Comparison of ENCODE assay signal across 24 cellular contexts in the genomic region with DNA sequence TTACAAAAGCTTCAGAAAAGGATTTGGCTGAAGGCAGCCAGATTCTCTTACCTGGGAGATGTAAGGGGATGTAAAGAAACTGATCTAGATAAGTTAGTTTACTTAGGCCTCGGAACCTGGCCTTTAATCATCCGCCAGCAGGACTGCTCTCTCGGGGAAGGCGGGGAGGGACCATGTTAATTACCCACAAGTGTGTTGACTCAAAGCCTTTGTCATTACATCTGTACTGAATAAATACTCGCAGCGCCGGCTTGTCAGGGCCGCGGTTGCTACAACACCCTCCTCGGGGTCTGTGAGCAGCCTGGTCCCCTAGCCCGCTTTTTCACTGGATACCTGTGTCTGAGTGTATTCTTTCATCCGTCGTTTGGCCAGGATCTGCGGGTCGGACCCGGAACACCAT. TPM values are rescaled to one million over a fixed set of nuclear protein-coding genes. Genes with fewer than 3 reads are reported as not detected.
DNase-seq lines count a peak whose midpoint lies in the region; ATAC-seq and TF ChIP-seq lines count a peak whose summit lies in the region.
"Had no signal": no experiment of that assay in that cellular context is flagged by ENCODE, and none has a peak within 500 bp of the region (broad histone marks: within the 10 kb centered on the region; RNA-seq: fewer than 3 reads in every experiment).

No MANE protein-coding gene starts in this region.

- peak; percentile 42 to 55 for DNase-seq in NCI-H2081 (lab: John Stamatoyannopoulos, UW)
- DNase-seq in NCI-H2081 treated with DMSO at 0.1 percent for 48 hours (lab: John Stamatoyannopoulos, UW) = no peak
- DNase-seq in SHP77 treated with DMSO at 0.1 percent for 48 hours (lab: John Stamatoyannopoulos, UW) = peak; percentile 24
- DNase-seq in islet precursor cell = peak; percentile 56
- DNase-seq in smooth muscle cell (lab: John Stamatoyannopoulos, UW; ENCODE audit: unreplicated experiment) = no peak
- DNase-seq in body of pancreas = no peak
- DNase-seq in activated CD4-positive, CD25-positive, alpha-beta regulatory T cell treated with anti-CD3 and anti-CD28 coated beads, Interleukin-2, amount 50 U/mL, for 72 hours = no peak
- DNase-seq: activated CD4-positive, alpha-beta T cell treated with anti-CD3 and anti-CD28 coated beads, Interleukin-2, amount 50 U/mL, for 48 hours; activated CD8-positive, alpha-beta memory T cell treated with anti-CD3 and anti-CD28 coated beads, Interleukin-2, amount 50 U/mL, for 48 hours; anterior cingulate cortex; caudate nucleus; CD4-positive, CD25-positive, alpha-beta regulatory T cell; dermis blood vessel endothelial cell; IMR-90; NCI-H1105 treated with DMSO at 0.1 percent for 48 hours; NCI-H524 treated with DMSO at 0.1 percent for 48 hours; pancreas; stimulated activated naive CD8-positive, alpha-beta T cell treated with anti-CD3 and anti-CD28 coated beads, Interleukin-15, amount 100 ng/mL, for 72 hours; tibial artery had no signal

- TF ChIP-seq CTCF in smooth muscle cell (IDR thresholded peaks at IDR 0.05; ENCODE audit: borderline replicate concordance, insufficient read depth, poor library complexity, severe bottlenecking) (no peak), body of pancreas (IDR thresholded peaks at IDR 0.05) (no peak)

- H3F3A ChIP-seq in smooth muscle cell (ENCODE audit: low read depth) = no peaks in the 10 kb centered on the region

- peaks cover under 1% of the 10 kb centered on the region for H3K4me1 ChIP-seq in smooth muscle cell (ENCODE audit: low read depth)
- H3K4me1 ChIP-seq in body of pancreas = peaks cover 26% of the 10 kb centered on the region

- H3K27me3 ChIP-seq in smooth muscle cell (ENCODE audit: low read depth) (no peaks in the 10 kb centered on the region), body of pancreas (no peaks in the 10 kb centered on the region)
- H3K27me3 ChIP-seq: pancreas, tibial artery had no signal

- no peak overlapping the region for H3K9ac ChIP-seq in smooth muscle cell (ENCODE audit: low read depth)

- intact Hi-C loops in body of pancreas (cut with DNase I) = no loop called here

- H3K27ac ChIP-seq in smooth muscle cell (ENCODE audit: low read depth) = peak overlapping the region; percentile 30
- no peak overlapping the region for H3K27ac ChIP-seq in body of pancreas
- H3K27ac ChIP-seq: 22Rv1, pancreas, tibial artery had no signal

- no peak overlapping the region for H2AFZ ChIP-seq in smooth muscle cell (ENCODE audit: low read depth)

- no peak for ATAC-seq in body of pancreas
- ATAC-seq in GM21717 (IDR thresholded peaks at IDR 0.05; ENCODE audit: unreplicated experiment) = no peak
- ATAC-seq: activated naive CD4-positive, alpha-beta T cell treated with anti-CD3 and anti-CD28 coated beads, Interleukin-2, amount 50 U/mL, for 72 hours; natural killer cell treated with Interleukin-12 subunit alpha and Interleukin-12 subunit beta and Interleukin-15 and Interleukin-18, amount 100 ng/mL, for 72 hours; pancreas; sciatic nerve; stimulated activated naive CD8-positive, alpha-beta T cell treated with anti-CD3 and anti-CD28 coated beads, Interleukin-15, amount 100 ng/mL, for 72 hours had no signal

- H3K4me3 ChIP-seq in smooth muscle cell (no peak overlapping the region), body of pancreas (no peak overlapping the region)
- H3K4me3 ChIP-seq: pancreas, tibial artery had no signal

- no peaks in the 10 kb centered on the region for H3K36me3 ChIP-seq in smooth muscle cell (ENCODE audit: low read depth)
- no peaks in the 10 kb centered on the region for H3K36me3 ChIP-seq in body of pancreas (replicated peaks in 1 of 2; ENCODE audit: insufficient read depth in 1 of 2, low read depth in 2 of 2)
- H3K36me3 ChIP-seq: pancreas, tibial artery had no signal

- peaks cover 85% of the 10 kb centered on the region for H3K79me2 ChIP-seq in smooth muscle cell (ENCODE audit: low read depth)

- no peak overlapping the region for H3K4me2 ChIP-seq in smooth muscle cell

- peaks cover 22% of the 10 kb centered on the region for H4K20me1 ChIP-seq in smooth muscle cell (ENCODE audit: low read depth)

- H3K9me3 ChIP-seq in smooth muscle cell (replicated peaks; ENCODE audit: low read depth) (no peaks in the 10 kb centered on the region), body of pancreas (no peaks in the 10 kb centered on the region)
- H3K9me3 ChIP-seq: pancreas, tibial artery had no signal

- WGBS in smooth muscle cell (ENCODE audit: low lambda C conversion rate) = 91% methylated on average over 16 of the region's 16 CpGs
- 74 to 87% methylated on average over 15 to 16 of the region's 16 CpGs for WGBS in body of pancreas, 2 donors

- no peak for TF ChIP-seq POLR2A in body of pancreas (IDR thresholded peaks at IDR 0.05)

RNA-seq across cellular contexts. Expression of a gene that starts 6.7 kb away (rescaled TPM):
- 41.5 and 57.7 TPM in 2 replicates for total RNA-seq in smooth muscle cell
- 42.9 and 48.9 TPM in 2 replicates for polyA plus RNA-seq in smooth muscle cell
- total RNA-seq in body of pancreas = 10 to 100 TPM; 64.6 to 70.0 TPM

Comparison
In these comparisons a context has a peak if more than half of its experiments do, and no peak if none do; other contexts are left out.
1. DNase-seq: peak in NCI-H2081 (2 of 2), SHP77 treated with DMSO at 0.1 percent for 48 hours (single experiment) and islet precursor cell (single experiment); none in NCI-H2081 treated with DMSO at 0.1 percent for 48 hours (single experiment), smooth muscle cell (single experiment), body of pancreas (0 of 4) and activated CD4-positive, CD25-positive, alpha-beta regulatory T cell treated with anti-CD3 and anti-CD28 coated beads, Interleukin-2, amount 50 U/mL, for 72 hours (single experiment).